1 cellular context compared by ENCODE assay signal in genomic region chr7:84247591-84247990, GRCh38.
TF ChIP-seq lines count a peak whose summit lies in the region.

No MANE protein-coding gene starts in this region.

TF ChIP-seq in GM23338, 12 proteins besides CTCF, POLR2A, EP300 and RAD21 (continued from another document):
- TF ChIP-seq, protein P1, sequence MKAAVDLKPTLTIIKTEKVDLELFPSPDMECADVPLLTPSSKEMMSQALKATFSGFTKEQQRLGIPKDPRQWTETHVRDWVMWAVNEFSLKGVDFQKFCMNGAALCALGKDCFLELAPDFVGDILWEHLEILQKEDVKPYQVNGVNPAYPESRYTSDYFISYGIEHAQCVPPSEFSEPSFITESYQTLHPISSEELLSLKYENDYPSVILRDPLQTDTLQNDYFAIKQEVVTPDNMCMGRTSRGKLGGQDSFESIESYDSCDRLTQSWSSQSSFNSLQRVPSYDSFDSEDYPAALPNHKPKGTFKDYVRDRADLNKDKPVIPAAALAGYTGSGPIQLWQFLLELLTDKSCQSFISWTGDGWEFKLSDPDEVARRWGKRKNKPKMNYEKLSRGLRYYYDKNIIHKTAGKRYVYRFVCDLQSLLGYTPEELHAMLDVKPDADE (IDR thresholded peaks at IDR 0.05), result no peak
- TF ChIP-seq ZNF114 (CRISPR knock-in tag; IDR thresholded peaks at IDR 0.05) (no peak), EZH2 (IDR thresholded peaks at IDR 0.05; ENCODE audit: low read depth, unreplicated experiment) (no peak), EZH2phosphoT487 (IDR thresholded peaks at IDR 0.05; ENCODE audit: unreplicated experiment) (no peak), NANOG (IDR thresholded peaks at IDR 0.05; ENCODE audit: borderline replicate concordance) (no peak)
- TF ChIP-seq, protein P2, sequence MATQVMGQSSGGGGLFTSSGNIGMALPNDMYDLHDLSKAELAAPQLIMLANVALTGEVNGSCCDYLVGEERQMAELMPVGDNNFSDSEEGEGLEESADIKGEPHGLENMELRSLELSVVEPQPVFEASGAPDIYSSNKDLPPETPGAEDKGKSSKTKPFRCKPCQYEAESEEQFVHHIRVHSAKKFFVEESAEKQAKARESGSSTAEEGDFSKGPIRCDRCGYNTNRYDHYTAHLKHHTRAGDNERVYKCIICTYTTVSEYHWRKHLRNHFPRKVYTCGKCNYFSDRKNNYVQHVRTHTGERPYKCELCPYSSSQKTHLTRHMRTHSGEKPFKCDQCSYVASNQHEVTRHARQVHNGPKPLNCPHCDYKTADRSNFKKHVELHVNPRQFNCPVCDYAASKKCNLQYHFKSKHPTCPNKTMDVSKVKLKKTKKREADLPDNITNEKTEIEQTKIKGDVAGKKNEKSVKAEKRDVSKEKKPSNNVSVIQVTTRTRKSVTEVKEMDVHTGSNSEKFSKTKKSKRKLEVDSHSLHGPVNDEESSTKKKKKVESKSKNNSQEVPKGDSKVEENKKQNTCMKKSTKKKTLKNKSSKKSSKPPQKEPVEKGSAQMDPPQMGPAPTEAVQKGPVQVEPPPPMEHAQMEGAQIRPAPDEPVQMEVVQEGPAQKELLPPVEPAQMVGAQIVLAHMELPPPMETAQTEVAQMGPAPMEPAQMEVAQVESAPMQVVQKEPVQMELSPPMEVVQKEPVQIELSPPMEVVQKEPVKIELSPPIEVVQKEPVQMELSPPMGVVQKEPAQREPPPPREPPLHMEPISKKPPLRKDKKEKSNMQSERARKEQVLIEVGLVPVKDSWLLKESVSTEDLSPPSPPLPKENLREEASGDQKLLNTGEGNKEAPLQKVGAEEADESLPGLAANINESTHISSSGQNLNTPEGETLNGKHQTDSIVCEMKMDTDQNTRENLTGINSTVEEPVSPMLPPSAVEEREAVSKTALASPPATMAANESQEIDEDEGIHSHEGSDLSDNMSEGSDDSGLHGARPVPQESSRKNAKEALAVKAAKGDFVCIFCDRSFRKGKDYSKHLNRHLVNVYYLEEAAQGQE (IDR thresholded peaks at IDR 0.05; ENCODE audit: unreplicated experiment), result no peak
